Comparison of ENCODE assay signal across 8 cellular contexts in the genomic region with DNA sequence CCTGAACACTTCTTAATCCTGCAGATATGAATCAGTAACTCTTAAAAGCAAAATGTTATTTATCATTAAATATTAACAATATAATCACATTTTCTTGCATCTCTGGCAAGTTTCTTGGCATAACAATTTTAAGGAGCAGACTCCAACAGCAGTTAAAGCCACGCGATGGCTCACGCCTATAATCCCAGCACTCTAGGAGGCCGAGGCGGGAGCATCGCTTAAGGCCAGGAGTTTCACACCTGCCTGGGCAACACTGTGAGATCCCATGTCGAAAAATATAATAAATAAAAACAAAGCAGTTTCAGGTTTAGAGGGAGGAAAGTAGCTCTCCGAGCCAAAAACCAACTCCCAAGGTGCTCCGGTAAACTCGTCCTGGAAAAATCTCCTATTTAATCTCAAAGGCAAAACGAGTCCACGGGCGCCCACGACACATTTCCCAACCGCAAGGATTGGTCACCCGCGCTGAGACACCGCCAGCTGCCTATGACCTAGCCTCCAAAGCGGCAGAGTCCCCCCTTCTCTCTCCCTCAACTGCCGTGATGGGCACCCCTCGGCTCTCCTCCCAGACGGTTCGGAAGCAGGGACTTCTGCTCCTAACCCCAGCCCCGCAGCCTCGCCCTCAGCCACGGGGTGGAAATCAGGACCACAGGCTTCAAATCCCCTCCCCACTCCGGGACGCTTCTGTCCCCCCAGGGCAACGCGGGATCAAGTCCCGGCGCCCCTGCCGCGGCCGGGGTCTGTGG. TPM values are rescaled to one million over a fixed set of nuclear protein-coding genes. Genes with fewer than 3 reads are reported as not detected.
DNase-seq lines count a peak whose midpoint lies in the region; ATAC-seq, FAIRE-seq and TF ChIP-seq lines count a peak whose summit lies in the region.
"Not testable (repeated sequence)": the region's sequence is repeated elsewhere in the genome, so short reads cannot be mapped to it uniquely, and the experiment has no call there.

No MANE protein-coding gene starts in this region.

- H3K27me3 ChIP-seq in K562 (ENCODE audit: control insufficient read depth in 2 of 2, insufficient read depth in 2 of 2, low read length in 2 of 2); cardiac muscle cell: not testable (repeated sequence)

- intact Hi-C loops in CD14-positive monocyte (cut with micrococcal nuclease), result loop anchor here (5.0 to 10.0 kb wide), 2 partner anchors 36 to 64 kb away; a partner anchor contains a TSS
- intact Hi-C loops in K562 (cut with micrococcal nuclease), result not testable (repeated sequence)

- H3K27me3 Mint-ChIP-seq in CD14-positive monocyte (ENCODE audit: low read depth in 3 of 3); T-helper 1 cell treated with Interleukin-12 subunit alpha and Interleukin-12 subunit beta and Interleukin-4 antibody, amounts not matched to agents 30 μg/mL and 1 μg/mL, for 36 hours (ENCODE audit: low read depth); naive B cell: not testable (repeated sequence)

- under 1% methylated on average over 34 of the region's 35 CpGs for WGBS in K562 (ENCODE audit: insufficient coverage, low coverage, missing lambda C conversion rate)

- H3K27ac ChIP-seq in K562 (ENCODE audit: extremely low read depth, low read depth, low read length) (peak overlapping the region; percentile 81), cardiac muscle cell (peak overlapping the region; percentile 97)

- not testable (repeated sequence) for H3K9me1 ChIP-seq in K562 (ENCODE audit: control insufficient read depth, insufficient read depth, low read length)

- FAIRE-seq in K562 (lab: Jason Lieb, UNC), result not testable (repeated sequence)

- H3K4me3 ChIP-seq in K562 (peak overlapping the region; percentile 82), cardiac muscle cell (peak overlapping the region; percentile 97)

- peak; percentile 51 for DNase-seq in CD14-positive monocyte (ENCODE audit: low spot score)
- peak; percentile 25 for DNase-seq in HK-2 (ENCODE audit: unreplicated experiment)
- peak in 1 of 4 experiments; percentile 41 for DNase-seq in K562 (ENCODE audit: extremely low read depth in 1 of 4, low spot score in 3 of 4)
- peak in 1 of 2 donors; percentile 15 for DNase-seq in cardiac muscle cell (ENCODE audit: low read depth in 1 of 2, low spot score in 1 of 2)
- DNase-seq in naive B cell, result not testable (repeated sequence)
- DNase-seq in stimulated activated naive CD4-positive, alpha-beta T cell treated with Interleukin-2 at 50 U/mL for 16 hours (lab: John Stamatoyannopoulos, UW), result peak; percentile 3

- TF ChIP-seq RAD21 in K562 (CRISPR knock-in tag; conservative IDR thresholded peaks at IDR 0.05 in 1 of 2, IDR thresholded peaks at IDR 0.05 in 1 of 2), result not testable (repeated sequence)

- H3K4me3 Mint-ChIP-seq in CD14-positive monocyte, result peak overlapping the region; percentile 93 to 96
- peak overlapping the region; percentile 94 for H3K4me3 Mint-ChIP-seq in T-helper 1 cell treated with Interleukin-12 subunit alpha and Interleukin-12 subunit beta and Interleukin-4 antibody, amounts not matched to agents 30 μg/mL and 1 μg/mL, for 36 hours
- H3K4me3 Mint-ChIP-seq in naive B cell, result peak overlapping the region; percentile 91 to 99 (median 97)

- H3K4me1 Mint-ChIP-seq in CD14-positive monocyte, result peaks cover 35% of the 10 kb centered on the region
- H3K4me1 Mint-ChIP-seq in T-helper 1 cell treated with Interleukin-12 subunit alpha and Interleukin-12 subunit beta and Interleukin-4 antibody, amounts not matched to agents 30 μg/mL and 1 μg/mL, for 36 hours (ENCODE audit: low read depth), result peaks cover 27% of the 10 kb centered on the region
- H3K4me1 Mint-ChIP-seq in naive B cell, result peaks cover 33 to 56% (median 46%) of the 10 kb centered on the region in 3 donors

- TF ChIP-seq POLR2A in K562 (conservative IDR thresholded peaks at IDR 0.05), result not testable (repeated sequence)

- peaks cover 0 to 12% (median 7%) of the 10 kb centered on the region in 7 donors for H3K9me3 Mint-ChIP-seq in CD14-positive monocyte
- H3K9me3 Mint-ChIP-seq in T-helper 1 cell treated with Interleukin-12 subunit alpha and Interleukin-12 subunit beta and Interleukin-4 antibody, amounts not matched to agents 30 μg/mL and 1 μg/mL, for 36 hours; naive B cell: not testable (repeated sequence)

- in situ Hi-C loops in K562 (cut with MboI), result not testable (repeated sequence)

- peaks cover 14 to 19% of the 10 kb centered on the region in 2 donors for H3K36me3 Mint-ChIP-seq in CD14-positive monocyte
- H3K36me3 Mint-ChIP-seq in T-helper 1 cell treated with Interleukin-12 subunit alpha and Interleukin-12 subunit beta and Interleukin-4 antibody, amounts not matched to agents 30 μg/mL and 1 μg/mL, for 36 hours (ENCODE audit: low read depth); naive B cell: not testable (repeated sequence)

- not testable (repeated sequence) for BruUV-seq in K562 (replicated peaks; lab: Mats Ljungman, UMichigan)

- peak overlapping the region; percentile 96; the same call in 1 of the 2 replicates for H2AFZ ChIP-seq in K562 (ENCODE audit: low read depth, low read length)

- CTCF ChIA-PET in K562 (lab: Yijun Ruan, JAX; ENCODE audit: low intra/inter-chr PET ratio), result interaction anchor here (0.6 kb wide), 1 partner anchor 547 kb away, joined by 9 read pairs; no protein-coding TSS in a partner anchor

- H3K27ac Mint-ChIP-seq in CD14-positive monocyte (peak overlapping the region; percentile 92 to 98 (median 95)), naive B cell (peak overlapping the region; percentile 90 to 99 (median 96))
- peak overlapping the region; percentile 52 for H3K27ac Mint-ChIP-seq in T-helper 1 cell treated with Interleukin-12 subunit alpha and Interleukin-12 subunit beta and Interleukin-4 antibody, amounts not matched to agents 30 μg/mL and 1 μg/mL, for 36 hours

- TF ChIP-seq CTCF in CD14-positive monocyte (IDR thresholded peaks at IDR 0.05); K562 (IDR thresholded peaks at IDR 0.05 in 2 of 3, conservative IDR thresholded peaks at IDR 0.05 in 1 of 3; ENCODE audit: insufficient read depth in 2 of 3, low read depth in 1 of 3, low read length in 3 of 3); cardiac muscle cell (IDR thresholded peaks at IDR 0.05; ENCODE audit: low read depth, low read length): not testable (repeated sequence)

- H3K4me1 ChIP-seq in K562 (replicated peaks in 1 of 2; ENCODE audit: control insufficient read depth in 2 of 2, insufficient read depth in 2 of 2, low read length in 2 of 2), result peaks cover 16 to 22% of the 10 kb centered on the region in 2 experiments
- not testable (repeated sequence) for H3K4me1 ChIP-seq in cardiac muscle cell (ENCODE audit: low read depth)

- H3K9me3 ChIP-seq in K562 (replicated peaks; ENCODE audit: control insufficient read depth, insufficient read depth, low read depth, low read length); cardiac muscle cell (ENCODE audit: low read depth): not testable (repeated sequence)

- ATAC-seq in GM21619 (IDR thresholded peaks at IDR 0.05; ENCODE audit: unreplicated experiment) (peak; percentile 13), K562 (peak; percentile 50)
- not testable (repeated sequence) for ATAC-seq in naive B cell (ENCODE audit: low read depth in 2 of 2)

- TF ChIP-seq EP300 in K562 (IDR thresholded peaks at IDR 0.05; ENCODE audit: low read length), result not testable (repeated sequence)

- H3K36me3 ChIP-seq in K562 (ENCODE audit: control insufficient read depth, insufficient read depth, low read length), result peaks cover 27% of the 10 kb centered on the region; the same call in 1 of the 3 replicates
- not testable (repeated sequence) for H3K36me3 ChIP-seq in cardiac muscle cell

- H4K20me1 ChIP-seq in K562 (replicated peaks; ENCODE audit: control insufficient read depth, insufficient read depth, low read length), result peaks cover 15% of the 10 kb centered on the region

- peaks cover 64% of the 10 kb centered on the region for H3K79me2 ChIP-seq in K562 (ENCODE audit: control insufficient read depth, insufficient read depth, low read length)

- peak overlapping the region; percentile 87 for H3K4me2 ChIP-seq in K562 (ENCODE audit: insufficient read depth, low read length)

- H3K9ac ChIP-seq in K562 (ENCODE audit: insufficient read depth in 1 of 2, low read depth in 2 of 2, low read length in 2 of 2), result peak overlapping the region; percentile 77 to 100

- POLR2A ChIA-PET in K562 (lab: Yijun Ruan, JAX), result not testable (repeated sequence)

TF ChIP-seq in K562, 482 proteins besides CTCF, POLR2A, EP300 and RAD21 (continues in another document):
- peak; percentile 38 for TF ChIP-seq RBM25 (IDR thresholded peaks at IDR 0.05; ENCODE audit: low read depth, low read length, severe bottlenecking)

RNA-seq across cellular contexts. Expression of a gene that starts 37.5 kb away (rescaled TPM):
- polyA plus RNA-seq in CD14-positive monocyte (1 to 10 TPM; 1.8 to 2.7 TPM), K562 (2011; rRNA removed) (23.6 and 26.0 TPM in 2 replicates), K562 (2014; fragmentation: Illumina TruSeq; extraction: Trizol) (10.6 and 11.8 TPM in 2 replicates), K562 (2014; fragmentation: Nextera tagmentation; extraction: Ambion mirVana) (1 to 10 TPM; 1.5 to 1.7 TPM), K562 (2014; rRNA removed) (10.1 and 11.7 TPM in 2 replicates), cardiac muscle cell (12.2 and 13.5 TPM in 2 replicates), naive B cell (ENCODE audit: low read depth in 6 of 6) (1 to 10 TPM; 6.5 to 9.7 (median 8.8) TPM)
- 25.1 and 37.5 TPM in 2 replicates for total RNA-seq in K562 (2011; cell fraction: chromatin; rRNA removed; ENCODE audit: low replicate concordance)
- total RNA-seq in K562 (2011; cell fraction: nucleolus; rRNA removed), result 22.6 and 24.3 TPM in 2 replicates
- total RNA-seq in K562 (2011; cell fraction: nucleoplasm; rRNA removed), result 26.7 and 37.0 TPM in 2 replicates
- total RNA-seq in K562 (2014; rRNA removed) (5.0 and 10.3 TPM in 2 replicates), K562 (2014; rRNA removed; fragmentation: Illumina TruSeq; extraction: Trizol) (9.0 and 9.6 TPM in 2 replicates), K562 (2015; rRNA removed; fragmentation: Illumina TruSeq; extraction: Trizol) (7.6 and 8.2 TPM in 2 replicates), K562 (2021) (11.4 and 12.3 TPM in 2 replicates), cardiac muscle cell (23.6 and 30.2 TPM in 2 replicates)
- 25.6 and 33.4 TPM in 2 replicates for polyA plus RNA-seq in K562 (2011; cell fraction: cytosol; rRNA removed)
- polyA plus RNA-seq in K562 (2011; cell fraction: nucleus; rRNA removed), result 46.8 and 68.8 TPM in 2 replicates
- polyA plus RNA-seq in K562 (2012), result 7.9 and 17.0 TPM in 2 replicates
- 10.4 and 17.3 TPM in 2 replicates for polyA minus RNA-seq in K562 (2011; rRNA and poly(A)+ RNA removed)
- 7.6 and 9.8 TPM in 2 replicates for polyA minus RNA-seq in K562 (2011; cell fraction: cytosol; rRNA and poly(A)+ RNA removed)
- polyA minus RNA-seq in K562 (2011; cell fraction: nucleus; rRNA and poly(A)+ RNA removed), result 10.2 and 12.0 TPM in 2 replicates
